Comparison of ENCODE assay signal across 9 cellular contexts in genomic region chr3:57910988-57911387, GRCh38.
DNase-seq lines count a peak whose midpoint lies in the region; ATAC-seq and TF ChIP-seq lines count a peak whose summit lies in the region.
"Had no signal": no experiment of that assay in that cellular context is flagged by ENCODE, and none has a peak within 500 bp of the region (broad histone marks: within the 10 kb centered on the region; RNA-seq: fewer than 3 reads in every experiment).

No MANE protein-coding gene starts in this region.

- no peak overlapping the region for H3K27ac Mint-ChIP-seq in naive B cell
- H3K27ac Mint-ChIP-seq: T-helper 1 cell treated with Interleukin-12 subunit alpha and Interleukin-12 subunit beta and Interleukin-4 antibody, amounts not matched to agents 30 μg/mL and 1 μg/mL, for 36 hours had no signal

- H3K36me3 ChIP-seq in ascending aorta, result peaks cover 58 to 62% of the 10 kb centered on the region in 2 donors

- peak overlapping the region; percentile 43 to 68 for H3K27ac ChIP-seq in ascending aorta

- peak in 2 of 3 experiments; percentile 19 to 22 for TF ChIP-seq CTCF in ascending aorta (IDR thresholded peaks at IDR 0.05)

- H3K4me1 ChIP-seq in ascending aorta, result peaks cover 4 to 35% of the 10 kb centered on the region in 2 donors

- intact Hi-C loops in ascending aorta (cut with DNase I), result no loop called here

- ATAC-seq in naive B cell (ENCODE audit: low read depth in 2 of 2) (no peak), HG02973 (IDR thresholded peaks at IDR 0.05; ENCODE audit: unreplicated experiment) (no peak), GM21576 (IDR thresholded peaks at IDR 0.05; ENCODE audit: unreplicated experiment) (no peak)

- H3K4me3 Mint-ChIP-seq in naive B cell, result no peak overlapping the region
- H3K4me3 Mint-ChIP-seq: T-helper 1 cell treated with Interleukin-12 subunit alpha and Interleukin-12 subunit beta and Interleukin-4 antibody, amounts not matched to agents 30 μg/mL and 1 μg/mL, for 36 hours had no signal

- H3K4me1 Mint-ChIP-seq in naive B cell, result no peaks in the 10 kb centered on the region

- no peaks in the 10 kb centered on the region for H3K9me3 Mint-ChIP-seq in naive B cell
- H3K9me3 Mint-ChIP-seq: T-helper 1 cell treated with Interleukin-12 subunit alpha and Interleukin-12 subunit beta and Interleukin-4 antibody, amounts not matched to agents 30 μg/mL and 1 μg/mL, for 36 hours had no signal

- H3K27me3 Mint-ChIP-seq in naive B cell, result no peaks in the 10 kb centered on the region

- H3K36me3 Mint-ChIP-seq in naive B cell, result peaks cover 8 to 25% of the 10 kb centered on the region in 2 donors

- no peaks in the 10 kb centered on the region for H3K27me3 ChIP-seq in ascending aorta

- H3K4me3 ChIP-seq in ascending aorta, result no peak overlapping the region

- peak; percentile 38 for DNase-seq in EL
- peak; percentile 23 for DNase-seq in LHCN-M2 (ENCODE audit: low read depth)
- no peak for DNase-seq in ascending aorta (ENCODE audit: low spot score in 2 of 2)
- DNase-seq in naive B cell, result peak; percentile 6
- no peak for DNase-seq in NCI-H2196 (lab: John Stamatoyannopoulos, UW; ENCODE audit: unreplicated experiment)
- no peak for DNase-seq in NCI-H187 treated with DMSO at 0.1 percent for 48 hours (lab: John Stamatoyannopoulos, UW)

- H3K9me3 ChIP-seq in ascending aorta, result no peaks in the 10 kb centered on the region

Comparison
In these comparisons a context has a peak if more than half of its experiments do, and no peak if none do; other contexts are left out.
1. DNase-seq: peak in EL (single experiment), LHCN-M2 (single experiment) and naive B cell (single experiment); none in ascending aorta (0 of 2), NCI-H2196 (single experiment) and NCI-H187 treated with DMSO at 0.1 percent for 48 hours (single experiment).